25 cellular contexts compared by ENCODE assay signal in genomic region chr4:92843784-92844183, GRCh38.
DNase-seq lines count a peak whose midpoint lies in the region; ATAC-seq, FAIRE-seq and TF ChIP-seq lines count a peak whose summit lies in the region.
"Had no signal": no experiment of that assay in that cellular context is flagged by ENCODE, and none has a peak within 500 bp of the region (broad histone marks: within the 10 kb centered on the region; RNA-seq: fewer than 3 reads in every experiment).

No MANE protein-coding gene starts in this region.

- no peaks in the 10 kb centered on the region for H3K9me1 ChIP-seq in K562 (ENCODE audit: control insufficient read depth, insufficient read depth, low read length)

- no peaks in the 10 kb centered on the region for H3K9me3 Mint-ChIP-seq in GM23338

- H4K20me1 ChIP-seq in HepG2 (ENCODE audit: insufficient read depth, low read length) (no peaks in the 10 kb centered on the region), K562 (replicated peaks; ENCODE audit: control insufficient read depth, insufficient read depth, low read length) (no peaks in the 10 kb centered on the region), GM23338 (replicated peaks; ENCODE audit: insufficient read depth) (no peaks in the 10 kb centered on the region; the same call in 1 of the 2 replicates)
- H4K20me1 ChIP-seq: BLaER1 had no signal

- no peaks in the 10 kb centered on the region for H3K27me3 Mint-ChIP-seq in GM23338 (ENCODE audit: insufficient read depth, low read depth, poor library complexity)
- H3K27me3 Mint-ChIP-seq: CD4-positive, alpha-beta memory T cell; CD4-positive, CD25-positive, alpha-beta regulatory T cell; CD8-positive, alpha-beta memory T cell had no signal

- H3K27me3 ChIP-seq in HepG2 (ENCODE audit: control insufficient read depth in 1 of 2, insufficient read depth in 2 of 2, low read length in 2 of 2) (no peaks in the 10 kb centered on the region), right lobe of liver (no peaks in the 10 kb centered on the region), K562 (ENCODE audit: control insufficient read depth in 2 of 2, insufficient read depth in 2 of 2, low read length in 2 of 2) (no peaks in the 10 kb centered on the region), GM23338 (ENCODE audit: insufficient read depth) (no peaks in the 10 kb centered on the region), MG63 (no peaks in the 10 kb centered on the region)
- H3K27me3 ChIP-seq: BE2C, BLaER1 had no signal

- FAIRE-seq in HepG2 (lab: Jason Lieb, UNC) (no peak), K562 (lab: Jason Lieb, UNC) (no peak)
- FAIRE-seq: GM12878, GM12892, GM18507 had no signal

- H3K27ac Mint-ChIP-seq in GM23338, result no peak overlapping the region
- H3K27ac Mint-ChIP-seq: CD14-positive monocyte; CD4-positive, alpha-beta memory T cell; CD4-positive, CD25-positive, alpha-beta regulatory T cell had no signal

- BruUV-seq in HepG2 (replicated peaks; lab: Mats Ljungman, UMichigan), result no TSS peak
- BruUV-seq in K562 (replicated peaks; lab: Mats Ljungman, UMichigan), result no TSS peak

- H3K79me2 ChIP-seq in HepG2 (ENCODE audit: insufficient read depth, low read length) (no peaks in the 10 kb centered on the region), K562 (ENCODE audit: control insufficient read depth, insufficient read depth, low read length) (no peaks in the 10 kb centered on the region), GM23338 (replicated peaks; ENCODE audit: insufficient read depth) (no peaks in the 10 kb centered on the region)

- no peaks in the 10 kb centered on the region for H3K4me1 ChIP-seq in HepG2 (ENCODE audit: insufficient read depth, low read length)
- no peaks in the 10 kb centered on the region for H3K4me1 ChIP-seq in right lobe of liver
- no peaks in the 10 kb centered on the region for H3K4me1 ChIP-seq in K562 (replicated peaks in 1 of 2; ENCODE audit: control insufficient read depth in 2 of 2, insufficient read depth in 2 of 2, low read length in 2 of 2)
- peaks cover 15% of the 10 kb centered on the region for H3K4me1 ChIP-seq in GM23338 (ENCODE audit: insufficient read depth)
- H3K4me1 ChIP-seq: BE2C, BLaER1 had no signal

- WGBS in HepG2 (ENCODE audit: low lambda C conversion rate), result under 1% methylated on average over 4 of the region's 4 CpGs
- WGBS in right lobe of liver (ENCODE audit: insufficient coverage, low coverage, low lambda C conversion rate, missing lambda C conversion rate), result 62% methylated on average over 4 of the region's 4 CpGs
- 0% methylated on average over 4 of the region's 4 CpGs for WGBS in K562 (ENCODE audit: insufficient coverage, low coverage, missing lambda C conversion rate)

- no peak overlapping the region for H2AFZ ChIP-seq in HepG2 (ENCODE audit: low read length)
- no peak overlapping the region for H2AFZ ChIP-seq in K562 (ENCODE audit: low read depth, low read length)
- no peak overlapping the region for H2AFZ ChIP-seq in GM23338

- H3K4me1 Mint-ChIP-seq in GM23338, result peaks cover 43% of the 10 kb centered on the region
- H3K4me1 Mint-ChIP-seq: CD14-positive monocyte; CD4-positive, CD25-positive, alpha-beta regulatory T cell; CD8-positive, alpha-beta memory T cell had no signal

- TF ChIP-seq CTCF in HepG2 (CRISPR knock-in tag; IDR thresholded peaks at IDR 0.05) (no peak), right lobe of liver (IDR thresholded peaks at IDR 0.05) (no peak), K562 (IDR thresholded peaks at IDR 0.05 in 2 of 3, conservative IDR thresholded peaks at IDR 0.05 in 1 of 3; ENCODE audit: insufficient read depth in 2 of 3, low read depth in 1 of 3, low read length in 3 of 3) (no peak), GM23338 (conservative IDR thresholded peaks at IDR 0.05; ENCODE audit: low read depth in 2 of 2) (no peak)

- H3K4me3 ChIP-seq in HepG2 (replicated peaks in 1 of 3; ENCODE audit: insufficient read depth in 1 of 3, low read depth in 2 of 3, low read length in 3 of 3) (no peak overlapping the region), right lobe of liver (no peak overlapping the region), K562 (no peak overlapping the region), GM23338 (no peak overlapping the region), MG63 (no peak overlapping the region)
- H3K4me3 ChIP-seq: BLaER1, GM12878 had no signal

- H3K9me2 ChIP-seq in GM23338 (ENCODE audit: insufficient read depth), result no peaks in the 10 kb centered on the region

- H3K4me2 ChIP-seq in HepG2 (ENCODE audit: low read depth, low read length) (no peak overlapping the region), K562 (ENCODE audit: insufficient read depth, low read length) (no peak overlapping the region), GM23338 (no peak overlapping the region)
- H3K4me2 ChIP-seq: BLaER1 had no signal

- TF ChIP-seq EP300 in HepG2 (IDR thresholded peaks at IDR 0.05; ENCODE audit: low read depth in 2 of 2, low read length in 2 of 2) (no peak), HepG2 (CRISPR knock-in tag; IDR thresholded peaks at IDR 0.05; ENCODE audit: borderline replicate concordance) (no peak), K562 (IDR thresholded peaks at IDR 0.05; ENCODE audit: low read length) (no peak)

- no peak for DNase-seq in HepG2 (ENCODE audit: low spot score)
- DNase-seq in right lobe of liver, result no peak
- DNase-seq in K562 (ENCODE audit: extremely low read depth in 1 of 4, low spot score in 3 of 4), result no peak
- no peak for DNase-seq in GM23338 (ENCODE audit: low spot score)
- no peak for DNase-seq in MG63
- DNase-seq: ACHN; BE2C; C1 segment of cervical spinal cord; CD4-positive, alpha-beta memory T cell; CD4-positive, CD25-positive, alpha-beta regulatory T cell; CD8-positive, alpha-beta memory T cell; COR-L47; DMS 273 treated with DMSO at 0.1 percent for 48 hours; DMS153; DMS53; DMS79; DND-41; EL; GDM1 had no signal

- no peaks in the 10 kb centered on the region for H3K36me3 Mint-ChIP-seq in GM23338 (ENCODE audit: low read depth)
- H3K36me3 Mint-ChIP-seq: CD14-positive monocyte; CD4-positive, alpha-beta memory T cell; CD4-positive, CD25-positive, alpha-beta regulatory T cell; CD8-positive, alpha-beta memory T cell had no signal

- H3K9ac ChIP-seq in HepG2 (ENCODE audit: insufficient read depth, low read depth, low read length) (no peak overlapping the region), K562 (ENCODE audit: insufficient read depth in 1 of 2, low read depth in 2 of 2, low read length in 2 of 2) (no peak overlapping the region)
- H3K9ac ChIP-seq: BLaER1 had no signal

- ATAC-seq in HepG2, result no peak
- ATAC-seq in right lobe of liver, result no peak
- ATAC-seq in K562, result no peak
- ATAC-seq in GM23338, result no peak
- ATAC-seq: GM12878 had no signal

- H3K4me3 Mint-ChIP-seq in GM23338, result no peak overlapping the region
- H3K4me3 Mint-ChIP-seq: CD14-positive monocyte; CD4-positive, alpha-beta memory T cell; CD4-positive, CD25-positive, alpha-beta regulatory T cell; CD8-positive, alpha-beta memory T cell had no signal

- TF ChIP-seq POLR2A in HepG2 (IDR thresholded peaks at IDR 0.05; ENCODE audit: insufficient read depth in 1 of 2, low read depth in 2 of 2, low read length in 2 of 2) (no peak), right lobe of liver (IDR thresholded peaks at IDR 0.05) (no peak), K562 (conservative IDR thresholded peaks at IDR 0.05) (no peak)

- H3K9me3 ChIP-seq in HepG2 (ENCODE audit: low read length), result no peaks in the 10 kb centered on the region
- no peaks in the 10 kb centered on the region for H3K9me3 ChIP-seq in right lobe of liver
- H3K9me3 ChIP-seq in K562 (replicated peaks; ENCODE audit: control insufficient read depth, insufficient read depth, low read depth, low read length), result no peaks in the 10 kb centered on the region
- no peaks in the 10 kb centered on the region for H3K9me3 ChIP-seq in MG63
- H3K9me3 ChIP-seq: BE2C, BLaER1 had no signal

- intact Hi-C loops in HepG2 (cut with micrococcal nuclease; ENCODE audit: unreplicated experiment) (no loop called here), right lobe of liver (cut with DNase I) (no loop called here), K562 (cut with micrococcal nuclease) (no loop called here)

- TF ChIP-seq RAD21 in HepG2 (CRISPR knock-in tag; IDR thresholded peaks at IDR 0.05) (no peak), K562 (CRISPR knock-in tag; conservative IDR thresholded peaks at IDR 0.05 in 1 of 2, IDR thresholded peaks at IDR 0.05 in 1 of 2) (no peak)

- POLR2A ChIA-PET in HepG2 (lab: Yijun Ruan, JAX) (no interaction called here), K562 (lab: Yijun Ruan, JAX) (no interaction called here)

- H3K27ac ChIP-seq in HepG2 (ENCODE audit: extremely low read length, insufficient read depth, low read length) (no peak overlapping the region), right lobe of liver (no peak overlapping the region), K562 (ENCODE audit: extremely low read depth, low read depth, low read length) (no peak overlapping the region), GM23338 (ENCODE audit: low read depth) (no peak overlapping the region)
- H3K27ac ChIP-seq: 22Rv1, BLaER1 had no signal

- in situ Hi-C loops in HepG2 (cut with HindIII; ENCODE audit: extremely low pct_ligation_motif_present, low pct_unique_long_range_greater_than_20kb), result no loop called here
- in situ Hi-C loops in K562 (cut with MboI), result no loop called here

- CTCF ChIA-PET in HepG2 (lab: Yijun Ruan, JAX; ENCODE audit: low intra/inter-chr PET ratio, low total read pairs), result no interaction called here
- CTCF ChIA-PET in K562 (lab: Yijun Ruan, JAX; ENCODE audit: low intra/inter-chr PET ratio), result no interaction called here

- no peaks in the 10 kb centered on the region for H3F3A ChIP-seq in GM23338 (replicated peaks; ENCODE audit: low read depth)

- H3K36me3 ChIP-seq in HepG2 (replicated peaks in 1 of 2; ENCODE audit: control insufficient read depth in 1 of 2, insufficient read depth in 2 of 2, low read length in 2 of 2) (no peaks in the 10 kb centered on the region), right lobe of liver (no peaks in the 10 kb centered on the region), K562 (ENCODE audit: control insufficient read depth, insufficient read depth, low read length) (no peaks in the 10 kb centered on the region), GM23338 (ENCODE audit: insufficient read depth) (no peaks in the 10 kb centered on the region), MG63 (no peaks in the 10 kb centered on the region)
- H3K36me3 ChIP-seq: BE2C, BLaER1 had no signal

TF ChIP-seq in HepG2, 621 proteins besides CTCF, POLR2A, EP300 and RAD21 (continues in another document):
- TF ChIP-seq ZNF496 (CRISPR knock-in tag; IDR thresholded peaks at IDR 0.05; ENCODE audit: insufficient replicate concordance) (no peak), MAFF (IDR thresholded peaks at IDR 0.05; ENCODE audit: low read depth, low read length) (peak; percentile 84)

TF ChIP-seq in K562, 482 proteins besides CTCF, POLR2A, EP300 and RAD21 (continues in another document):
- peak; percentile 61; the same call in 1 of the 2 replicates for TF ChIP-seq MAFK (IDR thresholded peaks at IDR 0.05; ENCODE audit: low read length)

Comparison
In these comparisons a context has a peak if more than half of its experiments do, and no peak if none do; other contexts are left out.
1. Of the 241 proteins assayed by ChIP-seq in both HepG2 and K562: peak only in HepG2: none; only in K562: none; in both: MAFF and MAFK; in neither: 239.